24 cellular contexts compared by ENCODE assay signal in genomic region chr6:165991341-165991740, GRCh38.
"Had no signal": no experiment of that assay in that cellular context is flagged by ENCODE, and none has a peak within 500 bp of the region (broad histone marks: within the 10 kb centered on the region; RNA-seq: fewer than 3 reads in every experiment).

No MANE protein-coding gene starts in this region.

- DNase-seq: dermis blood vessel endothelial cell; dorsolateral prefrontal cortex; effector CD4-positive, alpha-beta T cell; effector memory CD4-positive, alpha-beta T cell; esophagus squamous epithelium; foreskin fibroblast; foreskin melanocyte; gastrocnemius medialis; glutamatergic neuron; head of caudate nucleus; heart right ventricle; hippocampal formation; left cardiac atrium; left lung; left ventricle myocardium superior; lower lobe of right lung; mesenchymal stem cell; mucosa of descending colon had no signal

- H3K4me3 ChIP-seq: coronary artery, dorsolateral prefrontal cortex, esophagus squamous epithelium, gastrocnemius medialis, heart right ventricle, left lung, lower lobe of right lung, mucosa of descending colon had no signal

- H3K27ac Mint-ChIP-seq: mesothelial cell of epicardium had no signal

- ATAC-seq: gastrocnemius medialis, heart right ventricle, left cardiac atrium, left lung, left ventricle myocardium superior, lower lobe of right lung, mucosa of descending colon had no signal

- H3K27ac ChIP-seq: coronary artery, dorsolateral prefrontal cortex, esophagus squamous epithelium, gastrocnemius medialis, heart right ventricle, left lung, lower lobe of right lung had no signal

- H3K9me3 ChIP-seq: esophagus squamous epithelium, gastrocnemius medialis, heart right ventricle, left lung, lower lobe of right lung, mucosa of descending colon had no signal

- H3K4me3 Mint-ChIP-seq: mesothelial cell of epicardium had no signal

- FAIRE-seq: colon, endothelial cell of umbilical vein, islet of Langerhans, keratinocyte had no signal

- H3K4me1 ChIP-seq: left lung, lower lobe of right lung had no signal

- H3K36me3 Mint-ChIP-seq: mesothelial cell of epicardium had no signal

- H3K9me3 Mint-ChIP-seq: mesothelial cell of epicardium had no signal

- H3K36me3 ChIP-seq: esophagus squamous epithelium, gastrocnemius medialis, heart right ventricle, left lung, lower lobe of right lung had no signal
